9 cellular contexts compared by ENCODE assay signal in genomic region chr12:57896437-57897201, GRCh38. TPM values are rescaled to one million over a fixed set of nuclear protein-coding genes. Genes with fewer than 3 reads are reported as not detected.
DNase-seq lines count a peak whose midpoint lies in the region; ATAC-seq and TF ChIP-seq lines count a peak whose summit lies in the region.
"Had no signal": no experiment of that assay in that cellular context is flagged by ENCODE, and none has a peak within 500 bp of the region (broad histone marks: within the 10 kb centered on the region; RNA-seq: fewer than 3 reads in every experiment).

No MANE protein-coding gene starts in this region.

- H3K4me1 Mint-ChIP-seq in activated CD4-positive, alpha-beta T cell treated with anti-CD3 and anti-CD28 coated beads for 36 hours: peaks cover 52% of the 10 kb centered on the region

- POLR2A ChIA-PET in activated CD4-positive, alpha-beta T cell treated with anti-CD3 and anti-CD28 coated beads for 36 hours (lab: Charles Lee): interaction anchor here (0.6 to 0.7 kb wide), 2 partner anchors 20 to 54 kb away, joined by 3 to 4 read pairs; no protein-coding TSS in a partner anchor

- WGBS in body of pancreas, 2 donors: 0 to 1% methylated on average over 15 to 52 of the region's 54 CpGs
- 0 to 2% (median 2%) methylated on average over 25 to 54 of the region's 54 CpGs for WGBS in psoas muscle, 3 donors

- no peak for ATAC-seq in activated CD4-positive, alpha-beta T cell treated with anti-CD3 and anti-CD28 coated beads for 36 hours
- peak; percentile 71 for ATAC-seq in body of pancreas
- peak; percentile 45 to 68 (median 62) for ATAC-seq in psoas muscle
- ATAC-seq in HG03175 (IDR thresholded peaks at IDR 0.05; ENCODE audit: unreplicated experiment): no peak

- H3K27me3 Mint-ChIP-seq in activated CD4-positive, alpha-beta T cell treated with anti-CD3 and anti-CD28 coated beads for 36 hours: no peaks in the 10 kb centered on the region

- intact Hi-C loops in activated CD4-positive, alpha-beta T cell treated with anti-CD3 and anti-CD28 coated beads for 36 hours (cut with DNase I, micrococcal nuclease): no loop called here
- intact Hi-C loops in body of pancreas (cut with DNase I) (loop anchor here (5.0 kb wide), 1 partner anchor 49 kb away; the partner anchor contains the start of gene CTDSP2), psoas muscle (cut with DNase I) (no loop called here)

- H3K27ac ChIP-seq in body of pancreas: peak overlapping the region; percentile 67 to 91 (median 88)
- H3K27ac ChIP-seq in psoas muscle: peak overlapping the region; percentile 94
- H3K27ac ChIP-seq: epithelial cell of prostate had no signal

- no peaks in the 10 kb centered on the region for H3K36me3 Mint-ChIP-seq in activated CD4-positive, alpha-beta T cell treated with anti-CD3 and anti-CD28 coated beads for 36 hours (ENCODE audit: low read depth)

- H3K4me3 ChIP-seq in body of pancreas (peak overlapping the region; percentile 44 to 74), iPS-11a (ENCODE audit: low read depth, low read length) (peak overlapping the region; percentile 35), psoas muscle (peak overlapping the region; percentile 80)

- peak overlapping the region; percentile 74 for H3K27ac Mint-ChIP-seq in activated CD4-positive, alpha-beta T cell treated with anti-CD3 and anti-CD28 coated beads for 36 hours

- H3K4me3 Mint-ChIP-seq in activated CD4-positive, alpha-beta T cell treated with anti-CD3 and anti-CD28 coated beads for 36 hours: peak overlapping the region; percentile 59

- TF ChIP-seq POLR2A in body of pancreas (IDR thresholded peaks at IDR 0.05): peak; percentile 76 to 90 (median 84)

- CTCF ChIA-PET in activated CD4-positive, alpha-beta T cell treated with anti-CD3 and anti-CD28 coated beads for 36 hours (lab: Charles Lee): interaction anchor here (0.6 to 4.2 kb wide), 16 partner anchors 7 to 436 kb away, joined by 3 to 27 read pairs (median 4); partner anchors contain the start of gene TSFM

- H3K27me3 ChIP-seq in body of pancreas: no peaks in the 10 kb centered on the region
- no peaks in the 10 kb centered on the region for H3K27me3 ChIP-seq in psoas muscle (ENCODE audit: insufficient read depth in 3 of 3, low read length in 2 of 3)

- H3K4me1 ChIP-seq in body of pancreas: peaks cover 58% of the 10 kb centered on the region
- H3K4me1 ChIP-seq in psoas muscle: peaks cover 63% of the 10 kb centered on the region

- no peaks in the 10 kb centered on the region for H3K9me3 Mint-ChIP-seq in activated CD4-positive, alpha-beta T cell treated with anti-CD3 and anti-CD28 coated beads for 36 hours (ENCODE audit: low read depth)

- H3K9me3 ChIP-seq in body of pancreas (no peaks in the 10 kb centered on the region), psoas muscle (no peaks in the 10 kb centered on the region)

- peak; percentile 35 for DNase-seq in activated CD4-positive, alpha-beta T cell treated with anti-CD3 and anti-CD28 coated beads for 36 hours
- no peak for DNase-seq in activated CD4-positive, alpha-beta T cell treated with anti-CD3 and anti-CD28 coated beads for 1 hour
- DNase-seq in NCI-H748 treated with DMSO at 0.1 percent for 48 hours (lab: John Stamatoyannopoulos, UW) (peak; percentile 72), body of pancreas (peak; percentile 67 to 77 (median 70)), psoas muscle (peak; percentile 66 to 85), NCI-H1048 (lab: John Stamatoyannopoulos, UW) (no peak)

- H3K36me3 ChIP-seq in body of pancreas (replicated peaks in 1 of 2; ENCODE audit: insufficient read depth in 1 of 2, low read depth in 2 of 2): no peaks in the 10 kb centered on the region
- no peaks in the 10 kb centered on the region for H3K36me3 ChIP-seq in psoas muscle (ENCODE audit: insufficient read depth in 1 of 2, low read depth in 1 of 2)

- TF ChIP-seq CTCF in body of pancreas (IDR thresholded peaks at IDR 0.05) (peak in 6 of 7 experiments; percentile 5 to 46 (median 26)), psoas muscle (IDR thresholded peaks at IDR 0.05) (peak; percentile 29)

RNA-seq across cellular contexts. Expression of gene ATP23, which starts 44.7 kb away (rescaled TPM):
- 10 to 100 TPM; 17.8 to 17.9 TPM for total RNA-seq in activated CD4-positive, alpha-beta T cell treated with anti-CD3 and anti-CD28 coated beads for 36 hours
- total RNA-seq in body of pancreas: 1 to 10 TPM; 3.6 to 5.4 TPM
- total RNA-seq in psoas muscle: 10 to 100 TPM in 2 of 4 donors, 1 to 10 TPM in 2; 7.4 to 13.5 (median 9.5) TPM
- 10 to 100 TPM in 1 of 3 donors, 1 to 10 TPM in 2; 6.3 to 28.8 (median 8.7) TPM for polyA plus RNA-seq in psoas muscle

RNA-seq across cellular contexts. Expression of gene CTDSP2, which starts 50.1 kb away (rescaled TPM):
- total RNA-seq in activated CD4-positive, alpha-beta T cell treated with anti-CD3 and anti-CD28 coated beads for 36 hours: 10 to 100 TPM; 80.9 to 85.4 TPM
- 100 to 1,000 TPM in 1 of 2 donors, 10 to 100 TPM in 1; 82.1 to 125 TPM for total RNA-seq in body of pancreas
- 10 to 100 TPM; 71.3 to 91.8 (median 80.0) TPM for total RNA-seq in psoas muscle
- 10 to 100 TPM; 13.9 to 64.7 (median 44.5) TPM for polyA plus RNA-seq in psoas muscle

Comparison
In these comparisons a context has a peak if more than half of its experiments do, and no peak if none do; other contexts are left out.
1. DNase-seq: peak in activated CD4-positive, alpha-beta T cell treated with anti-CD3 and anti-CD28 coated beads for 36 hours (single experiment), NCI-H748 treated with DMSO at 0.1 percent for 48 hours (single experiment), body of pancreas (4 of 4) and psoas muscle (2 of 2); none in activated CD4-positive, alpha-beta T cell treated with anti-CD3 and anti-CD28 coated beads for 1 hour (single experiment) and NCI-H1048 (single experiment).
2. ATAC-seq: peak in body of pancreas (single experiment) and psoas muscle (4 of 4); none in activated CD4-positive, alpha-beta T cell treated with anti-CD3 and anti-CD28 coated beads for 36 hours (single experiment) and HG03175 (single experiment).
3. Peak in every context shown above with its lines, with median percentiles within 50 percentile points of each other: H3K4me3 ChIP-seq.